In genomic region chr4:84879651-84880200, GRCh38 we compare ENCODE assay signal across 21 cellular contexts.
DNase-seq lines count a peak whose midpoint lies in the region; ATAC-seq, FAIRE-seq and TF ChIP-seq lines count a peak whose summit lies in the region.
"Had no signal": no experiment of that assay in that cellular context is flagged by ENCODE, and none has a peak within 500 bp of the region (broad histone marks: within the 10 kb centered on the region; RNA-seq: fewer than 3 reads in every experiment).

No MANE protein-coding gene starts in this region.

- TF ChIP-seq POLR2A in endothelial cell of umbilical vein (IDR thresholded peaks at IDR 0.05; ENCODE audit: low read depth, low read length) = peak; percentile 24

- no TSS peak for BruUV-seq in endothelial cell of umbilical vein (replicated peaks; lab: Mats Ljungman, UMichigan)

- H3K36me3 ChIP-seq in GM23338 (ENCODE audit: insufficient read depth) (no peaks in the 10 kb centered on the region), adipocyte (ENCODE audit: control insufficient read depth, insufficient read depth, low read length, severe bottlenecking) (peaks cover 3% of the 10 kb centered on the region), endothelial cell of umbilical vein (ENCODE audit: control insufficient read depth in 2 of 2, extremely low read depth in 1 of 2, insufficient read depth in 2 of 2, low read length in 2 of 2) (no peaks in the 10 kb centered on the region)
- H3K36me3 ChIP-seq: BE2C had no signal

- H3K27ac ChIP-seq in GM23338 (ENCODE audit: low read depth) = no peak overlapping the region
- peak overlapping the region; percentile 88 for H3K27ac ChIP-seq in endothelial cell of umbilical vein (ENCODE audit: insufficient read depth, low read depth, low read length)
- H3K27ac ChIP-seq: psoas muscle had no signal

- H2AFZ ChIP-seq in GM23338 (no peak overlapping the region), endothelial cell of umbilical vein (ENCODE audit: low read depth, low read length) (no peak overlapping the region)

- H3K4me1 Mint-ChIP-seq in GM23338 = peaks cover 13% of the 10 kb centered on the region
- H3K4me1 Mint-ChIP-seq in progenitor cell of endocrine pancreas (ENCODE audit: low read depth) = peaks cover 5% of the 10 kb centered on the region
- H3K4me1 Mint-ChIP-seq: nephron progenitor cell had no signal

- intact Hi-C loops in endothelial cell of umbilical vein (cut with micrococcal nuclease) = loop anchor here (1.0 to 5.0 kb wide), 3 partner anchors 8 to 898 kb away; no protein-coding TSS in a partner anchor

- no peaks in the 10 kb centered on the region for H3K36me3 Mint-ChIP-seq in GM23338 (ENCODE audit: low read depth)
- H3K36me3 Mint-ChIP-seq in progenitor cell of endocrine pancreas (ENCODE audit: insufficient read depth) = peaks cover 18% of the 10 kb centered on the region

- H3K27me3 ChIP-seq in GM23338 (ENCODE audit: insufficient read depth) = no peaks in the 10 kb centered on the region
- no peaks in the 10 kb centered on the region for H3K27me3 ChIP-seq in adipocyte (replicated peaks; ENCODE audit: control insufficient read depth, insufficient read depth, low read length)
- no peaks in the 10 kb centered on the region for H3K27me3 ChIP-seq in endothelial cell of umbilical vein (ENCODE audit: control insufficient read depth in 2 of 2, insufficient read depth in 2 of 2, low read length in 2 of 2)
- H3K27me3 ChIP-seq: BE2C had no signal

- H3K9me2 ChIP-seq in GM23338 (ENCODE audit: insufficient read depth) = no peaks in the 10 kb centered on the region

- no peak overlapping the region for H3K4me3 Mint-ChIP-seq in GM23338
- no peak overlapping the region for H3K4me3 Mint-ChIP-seq in progenitor cell of endocrine pancreas (ENCODE audit: low read depth)
- H3K4me3 Mint-ChIP-seq: nephron progenitor cell had no signal

- H3K9ac ChIP-seq in adipocyte (ENCODE audit: low read length) (no peak overlapping the region), endothelial cell of umbilical vein (replicated peaks; ENCODE audit: extremely low read depth, insufficient read depth, low read length) (peak overlapping the region; percentile 64)

- peak overlapping the region; percentile 50; the same call in 1 of the 2 replicates for H3K27ac Mint-ChIP-seq in GM23338
- H3K27ac Mint-ChIP-seq in progenitor cell of endocrine pancreas = peak overlapping the region; percentile 21
- H3K27ac Mint-ChIP-seq: nephron progenitor cell had no signal

- H4K20me1 ChIP-seq in GM23338 (replicated peaks; ENCODE audit: insufficient read depth) (no peaks in the 10 kb centered on the region; the same call in 1 of the 2 replicates), endothelial cell of umbilical vein (replicated peaks; ENCODE audit: control insufficient read depth, extremely low read depth, insufficient read depth, low read length) (no peaks in the 10 kb centered on the region)

- peak; percentile 77 for FAIRE-seq in endothelial cell of umbilical vein (lab: Jason Lieb, UNC)
- FAIRE-seq in RCC 7860 (lab: Jason Lieb, UNC) = no peak
- FAIRE-seq: GM12891 had no signal

- no peak for TF ChIP-seq CTCF in GM23338 (conservative IDR thresholded peaks at IDR 0.05; ENCODE audit: low read depth in 2 of 2)
- TF ChIP-seq CTCF in endothelial cell of umbilical vein (IDR thresholded peaks at IDR 0.05; ENCODE audit: extremely low read depth in 1 of 2, insufficient read depth in 1 of 2, low read depth in 1 of 2, low read length in 2 of 2) = no peak
- no peak for TF ChIP-seq CTCF in progenitor cell of endocrine pancreas (IDR thresholded peaks at IDR 0.05; ENCODE audit: unreplicated experiment)
- TF ChIP-seq CTCF in GM13976 (IDR thresholded peaks at IDR 0.05; ENCODE audit: borderline replicate concordance, control extremely low read depth, extremely low read depth, insufficient read depth, missing control alignments) = no peak

- POLR2A ChIA-PET in endothelial cell of umbilical vein (lab: Charles Lee) = interaction anchor here (0.6 to 0.7 kb wide), 2 partner anchors 12 to 27 kb away, joined by 3 read pairs; no protein-coding TSS in a partner anchor

- no peaks in the 10 kb centered on the region for H3K9me1 ChIP-seq in endothelial cell of umbilical vein (replicated peaks; ENCODE audit: control insufficient read depth, extremely low read depth, insufficient read depth, low read length)

- H3K27me3 Mint-ChIP-seq in GM23338 (ENCODE audit: insufficient read depth, low read depth, poor library complexity) (no peaks in the 10 kb centered on the region), progenitor cell of endocrine pancreas (no peaks in the 10 kb centered on the region)

- H3K4me3 ChIP-seq in GM23338 (no peak overlapping the region), adipocyte (ENCODE audit: low read length) (no peak overlapping the region), endothelial cell of umbilical vein (replicated peaks in 1 of 3; ENCODE audit: insufficient read depth in 1 of 3, low read depth in 1 of 3, low read length in 3 of 3) (no peak overlapping the region)
- H3K4me3 ChIP-seq: psoas muscle had no signal

- ATAC-seq in GM23338 = no peak
- ATAC-seq: psoas muscle, Right ventricle myocardium inferior had no signal

- H3K79me2 ChIP-seq in GM23338 (replicated peaks; ENCODE audit: insufficient read depth) (no peaks in the 10 kb centered on the region), endothelial cell of umbilical vein (ENCODE audit: control insufficient read depth, insufficient read depth, low read length) (peaks cover 4% of the 10 kb centered on the region)

- DNase-seq in GM23338 (ENCODE audit: low spot score) (no peak), adipocyte (ENCODE audit: low read depth) (peak; percentile 50), endothelial cell of umbilical vein (ENCODE audit: low read depth, low spot score) (peak; percentile 78), progenitor cell of endocrine pancreas (ENCODE audit: low spot score, unreplicated experiment) (no peak), RCC 7860 (ENCODE audit: low spot score) (no peak), mucosa of gallbladder (ENCODE audit: low spot score) (no peak), NCI-H1436 (lab: John Stamatoyannopoulos, UW) (no peak), GM13976 (ENCODE audit: low spot score) (no peak)
- DNase-seq: activated CD4-positive, alpha-beta T cell treated with anti-CD3 and anti-CD28 coated beads, Interleukin-2, amount 50 U/mL, for 48 hours; activated naive CD4-positive, alpha-beta T cell; anterior cingulate cortex; BE2C; cortex of kidney; KG1; NCI-H2171; NCI-H526; nephron progenitor cell; psoas muscle; stimulated activated CD4-positive, alpha-beta T cell treated with anti-CD3 and anti-CD28 coated beads, Interleukin-4, amount 100 ng/mL, for 24 hours had no signal

- H3K9me3 ChIP-seq in adipocyte (ENCODE audit: control insufficient read depth, low read length) (no peaks in the 10 kb centered on the region), endothelial cell of umbilical vein (replicated peaks; ENCODE audit: control insufficient read depth, insufficient read depth, low read length) (no peaks in the 10 kb centered on the region)
- H3K9me3 ChIP-seq: BE2C, psoas muscle had no signal

- in situ Hi-C loops in GM13976 (cut with MboI; ENCODE audit: low sequenced_read_pairs, unreplicated experiment) = no loop called here

- H3K4me2 ChIP-seq in GM23338 (no peak overlapping the region), endothelial cell of umbilical vein (ENCODE audit: insufficient read depth, low read length) (peak overlapping the region; percentile 45)

- H3K4me1 ChIP-seq in GM23338 (ENCODE audit: insufficient read depth) = peaks cover 9% of the 10 kb centered on the region
- peaks cover 26% of the 10 kb centered on the region for H3K4me1 ChIP-seq in adipocyte (ENCODE audit: control insufficient read depth, insufficient read depth, low read length)
- H3K4me1 ChIP-seq in endothelial cell of umbilical vein (ENCODE audit: control insufficient read depth, extremely low read depth, insufficient read depth, low read length) = peaks cover 35% of the 10 kb centered on the region
- H3K4me1 ChIP-seq: BE2C had no signal

- H3K9me3 Mint-ChIP-seq in GM23338 (no peaks in the 10 kb centered on the region), progenitor cell of endocrine pancreas (ENCODE audit: low read depth) (peaks cover 3% of the 10 kb centered on the region)
- H3K9me3 Mint-ChIP-seq: nephron progenitor cell had no signal

- CTCF ChIA-PET in endothelial cell of umbilical vein (lab: Charles Lee) = interaction anchor here (0.6 to 1.9 kb wide), 5 partner anchors 8 to 59 kb away, joined by 3 to 6 read pairs (median 5); no protein-coding TSS in a partner anchor

- H3F3A ChIP-seq in GM23338 (replicated peaks; ENCODE audit: low read depth) = no peaks in the 10 kb centered on the region

- dilution Hi-C loops in endothelial cell of umbilical vein (cut with MboI; ENCODE audit: extremely low pct_ligation_motif_present, low sequenced_read_pairs) = no loop called here

TF ChIP-seq in endothelial cell of umbilical vein, 7 proteins besides CTCF, POLR2A, EP300 and RAD21:
- TF ChIP-seq POLR2AphosphoS5 (IDR thresholded peaks at IDR 0.05; ENCODE audit: insufficient read depth, low read depth, low read length) (peak; percentile 26), JUN (IDR thresholded peaks at IDR 0.05; ENCODE audit: borderline replicate concordance, insufficient read depth, insufficient read length, low read depth) (peak; percentile 30), MAX (IDR thresholded peaks at IDR 0.05; ENCODE audit: insufficient read depth, insufficient read length) (no peak), EZH2 (IDR thresholded peaks at IDR 0.05; ENCODE audit: borderline replicate concordance, low read depth, low read length, severe bottlenecking) (no peak), GATA2 (IDR thresholded peaks at IDR 0.05; ENCODE audit: insufficient read depth, insufficient read length, low read depth, low read length) (peak; percentile 31), MYC (IDR thresholded peaks at IDR 0.05; ENCODE audit: low read depth, low read length) (no peak), FOS (IDR thresholded peaks at IDR 0.05; ENCODE audit: borderline replicate concordance, insufficient read depth, low read length) (peak; percentile 10)

Comparison
In these comparisons a context has a peak if more than half of its experiments do, and no peak if none do; other contexts are left out.
1. DNase-seq: peak in adipocyte (single experiment) and endothelial cell of umbilical vein (single experiment); none in GM23338 (single experiment), progenitor cell of endocrine pancreas (single experiment), RCC 7860 (single experiment), mucosa of gallbladder (single experiment), NCI-H1436 (single experiment) and GM13976 (single experiment).